ENCODE assay signal across 32 cellular contexts in genomic region chr9:83012578-83013260, GRCh38. TPM values are rescaled to one million over a fixed set of nuclear protein-coding genes. Genes with fewer than 3 reads are reported as not detected.
DNase-seq lines count a peak whose midpoint lies in the region; ATAC-seq, FAIRE-seq and TF ChIP-seq lines count a peak whose summit lies in the region.
"Had no signal": no experiment of that assay in that cellular context is flagged by ENCODE, and none has a peak within 500 bp of the region (broad histone marks: within the 10 kb centered on the region; RNA-seq: fewer than 3 reads in every experiment).

No MANE protein-coding gene starts in this region.

- H3K27me3 ChIP-seq in fibroblast of lung (ENCODE audit: control insufficient read depth, insufficient read depth, low read length) (no peaks in the 10 kb centered on the region), pancreas (no peaks in the 10 kb centered on the region)
- H3K27me3 ChIP-seq: colonic mucosa, gastroesophageal sphincter, uterus had no signal

- H3K36me3 ChIP-seq in fibroblast of lung (ENCODE audit: control insufficient read depth, insufficient read depth, low read length) (no peaks in the 10 kb centered on the region), pancreas (peaks cover 0 to 19% (median 0%) of the 10 kb centered on the region in 3 donors), OCI-LY7 (ENCODE audit: insufficient read depth, low read length) (no peaks in the 10 kb centered on the region)
- H3K36me3 ChIP-seq: colonic mucosa, gastroesophageal sphincter, HAP-1, thoracic aorta, uterus, WERI-Rb-1 had no signal

- H3K9me3 ChIP-seq in fibroblast of lung (ENCODE audit: control insufficient read depth, insufficient read depth, low read depth, low read length), result no peaks in the 10 kb centered on the region
- no peaks in the 10 kb centered on the region for H3K9me3 ChIP-seq in pancreas
- no peaks in the 10 kb centered on the region for H3K9me3 ChIP-seq in OCI-LY7 (ENCODE audit: low read length)
- H3K9me3 ChIP-seq: colonic mucosa, HAP-1, thoracic aorta, uterus had no signal

- H3K27ac Mint-ChIP-seq in HFFc6, result peak overlapping the region; percentile 94
- H3K27ac Mint-ChIP-seq: activated CD4-positive, alpha-beta T cell treated with anti-CD3 and anti-CD28 coated beads, Interleukin-2, amount 10 ng/mL, durations not matched to agents 24 days and 14 days; activated CD8-positive, alpha-beta memory T cell treated with anti-CD3 and anti-CD28 coated beads, Interleukin-2, amount 10 ng/mL, durations not matched to agents 7 days and 5 days; CD8-positive, alpha-beta T cell had no signal

- POLR2A ChIA-PET in OCI-LY7 (lab: Charles Lee), result interaction anchor here (0.9 kb wide), 1 partner anchor 9 kb away, joined by 5 read pairs; no protein-coding TSS in a partner anchor

- no peak for ATAC-seq in pancreas
- ATAC-seq: activated CD8-positive, alpha-beta memory T cell treated with anti-CD3 and anti-CD28 coated beads, Interleukin-2, amount 10 ng/mL, durations not matched to agents 7 days and 5 days; CD8-positive, alpha-beta T cell; esophagus mucosa; gastroesophageal sphincter; K562; left lobe of liver; stimulated activated naive CD8-positive, alpha-beta T cell treated with anti-CD3 and anti-CD28 coated beads, Interleukin-15, Interleukin-2, amounts not matched to agents 100 U/mL and 50 U/mL, for 24 hours had no signal

- H3K4me2 ChIP-seq in fibroblast of lung (ENCODE audit: extremely low read depth, insufficient read depth, low read length), result peak overlapping the region; percentile 33
- H3K4me2 ChIP-seq in OCI-LY7 (ENCODE audit: low read length), result no peak overlapping the region

- CTCF ChIA-PET in OCI-LY7 (lab: Charles Lee; ENCODE audit: unreplicated experiment), result no interaction called here

- peak; percentile 9 for FAIRE-seq in pancreas (lab: Jason Lieb, UNC)
- FAIRE-seq: K562 had no signal

- intact Hi-C loops in pancreas (cut with DNase I) (no loop called here), OCI-LY7 (cut with micrococcal nuclease; ENCODE audit: unreplicated experiment) (no loop called here)

- no TSS peak for BruUV-seq in OCI-LY7 (replicated peaks; lab: Mats Ljungman, UMichigan)

- 48 to 53% methylated on average over 2 of the region's 2 CpGs for WGBS in pancreas, 2 donors

- no peak for TF ChIP-seq CTCF in HFFc6 (IDR thresholded peaks at IDR 0.05)
- no peak for TF ChIP-seq CTCF in VCaP (conservative IDR thresholded peaks at IDR 0.05)
- no peak for TF ChIP-seq CTCF in fibroblast of lung (conservative IDR thresholded peaks at IDR 0.05 in 1 of 2, IDR thresholded peaks at IDR 0.05 in 1 of 2; ENCODE audit: low read depth in 1 of 2, low read length in 2 of 2)
- no peak for TF ChIP-seq CTCF in pancreas (IDR thresholded peaks at IDR 0.05)
- TF ChIP-seq CTCF in OCI-LY7 (conservative IDR thresholded peaks at IDR 0.05; ENCODE audit: low read length), result no peak

- peak overlapping the region; percentile 75 for H3K4me3 Mint-ChIP-seq in HFFc6
- H3K4me3 Mint-ChIP-seq: activated CD4-positive, alpha-beta T cell treated with anti-CD3 and anti-CD28 coated beads, Interleukin-2, amount 10 ng/mL, durations not matched to agents 24 days and 14 days; activated CD8-positive, alpha-beta memory T cell treated with anti-CD3 and anti-CD28 coated beads, Interleukin-2, amount 10 ng/mL, durations not matched to agents 7 days and 5 days; CD8-positive, alpha-beta T cell had no signal

- peaks cover 3% of the 10 kb centered on the region for H3K9me3 Mint-ChIP-seq in HFFc6
- H3K9me3 Mint-ChIP-seq: activated CD4-positive, alpha-beta T cell treated with anti-CD3 and anti-CD28 coated beads, Interleukin-2, amount 10 ng/mL, durations not matched to agents 24 days and 14 days; CD8-positive, alpha-beta T cell had no signal

- no peaks in the 10 kb centered on the region for H3K9me2 ChIP-seq in OCI-LY7 (ENCODE audit: insufficient read depth, low read length)

- H3K4me1 ChIP-seq in fibroblast of lung (ENCODE audit: control insufficient read depth, extremely low read depth, insufficient read depth, low read length) (peaks cover 9% of the 10 kb centered on the region), pancreas (peaks cover 0 to 20% (median 9%) of the 10 kb centered on the region in 3 donors), OCI-LY7 (ENCODE audit: insufficient read depth, low read length, poor library complexity, severe bottlenecking) (no peaks in the 10 kb centered on the region)
- H3K4me1 ChIP-seq: colonic mucosa, gastroesophageal sphincter, HAP-1, uterus had no signal

- H3K79me2 ChIP-seq in fibroblast of lung (ENCODE audit: control insufficient read depth, insufficient read depth, low read length) (no peaks in the 10 kb centered on the region), OCI-LY7 (ENCODE audit: insufficient read depth, low read depth, low read length) (no peaks in the 10 kb centered on the region)

- H3K4me3 ChIP-seq in fibroblast of lung (replicated peaks in 1 of 4; ENCODE audit: control extremely low read depth in 1 of 4, insufficient read depth in 1 of 4, low read depth in 3 of 4, low read length in 4 of 4), result no peak overlapping the region
- H3K4me3 ChIP-seq in pancreas, result no peak overlapping the region
- H3K4me3 ChIP-seq in OCI-LY7 (ENCODE audit: low read depth, low read length, poor library complexity, severe bottlenecking), result no peak overlapping the region
- H3K4me3 ChIP-seq: colonic mucosa, gastroesophageal sphincter, HAP-1, K562, thoracic aorta, uterus had no signal

- H3K27me3 Mint-ChIP-seq in HFFc6 (ENCODE audit: insufficient read depth), result no peaks in the 10 kb centered on the region; the same call in none of the 2 replicates
- H3K27me3 Mint-ChIP-seq: activated CD8-positive, alpha-beta memory T cell treated with anti-CD3 and anti-CD28 coated beads, Interleukin-2, amount 10 ng/mL, durations not matched to agents 7 days and 5 days had no signal

- H3K4me1 Mint-ChIP-seq in HFFc6 (ENCODE audit: low read depth), result peaks cover 37% of the 10 kb centered on the region

- peaks cover 2% of the 10 kb centered on the region for H3K36me3 Mint-ChIP-seq in HFFc6 (ENCODE audit: low read depth)
- H3K36me3 Mint-ChIP-seq: activated CD8-positive, alpha-beta memory T cell treated with anti-CD3 and anti-CD28 coated beads, Interleukin-2, amount 10 ng/mL, durations not matched to agents 7 days and 5 days; CD8-positive, alpha-beta T cell had no signal

- H4K20me1 ChIP-seq in fibroblast of lung (ENCODE audit: control insufficient read depth, extremely low read depth, insufficient read depth, low read length), result no peaks in the 10 kb centered on the region
- no peaks in the 10 kb centered on the region for H4K20me1 ChIP-seq in OCI-LY7 (ENCODE audit: insufficient read depth, low read length)

- H2AFZ ChIP-seq in fibroblast of lung (ENCODE audit: low read length) (no peak overlapping the region), OCI-LY7 (ENCODE audit: low read length) (no peak overlapping the region)

- peak overlapping the region; percentile 54 for H3K27ac ChIP-seq in VCaP
- no peak overlapping the region for H3K27ac ChIP-seq in fibroblast of lung (ENCODE audit: insufficient read depth, low read length)
- H3K27ac ChIP-seq in pancreas, result peak overlapping the region in 1 of 4 donors; percentile 31
- no peak overlapping the region for H3K27ac ChIP-seq in OCI-LY7 (ENCODE audit: low read depth, low read length, poor library complexity, severe bottlenecking)
- H3K27ac ChIP-seq in substantia nigra (ENCODE audit: low read depth, low read length, poor library complexity, severe bottlenecking), result no peak overlapping the region
- H3K27ac ChIP-seq: colonic mucosa, gastroesophageal sphincter, thoracic aorta, uterus, WERI-Rb-1 had no signal

- DNase-seq in HFFc6 (peak; percentile 13), fibroblast of lung (ENCODE audit: low read depth in 2 of 2) (peak in 1 of 2 donors; percentile 55), pancreas (no peak), GM19238 (ENCODE audit: insufficient read length, low spot score) (no peak), OCI-LY7 (ENCODE audit: low spot score) (no peak), substantia nigra (lab: John Stamatoyannopoulos, UW) (no peak)
- DNase-seq: activated CD4-positive, alpha-beta T cell treated with anti-CD3 and anti-CD28 coated beads, Interleukin-2, amount 10 ng/mL, durations not matched to agents 24 days and 14 days; activated CD8-positive, alpha-beta memory T cell treated with anti-CD3 and anti-CD28 coated beads, Interleukin-2, amount 10 ng/mL, durations not matched to agents 7 days and 5 days; activated naive CD4-positive, alpha-beta T cell treated with Interleukin-2 at 50 U/mL for 16 hours; activated T-cell treated with anti-CD3 and anti-CD28 coated beads, Interleukin-2, amount 50 U/mL, for 48 hours; amniotic stem cell; CD8-positive, alpha-beta T cell; colonic mucosa; effector memory CD4-positive, alpha-beta T cell; hippocampal formation; mesendoderm; NCI-H2171; NCI-H526; NK-92 treated with Interleukin-12 subunit alpha and Interleukin-12 subunit beta, amount 100 ng/mL, for 24 hours; SHP77 treated with DMSO at 0.1 percent for 48 hours; stimulated activated naive CD8-positive, alpha-beta T cell treated with anti-CD3 and anti-CD28 coated beads, Interleukin-15, Interleukin-2, amounts not matched to agents 100 U/mL and 50 U/mL, for 24 hours; T-helper 9 cell; uterus; WERI-Rb-1 had no signal

- no peak overlapping the region for H3K9ac ChIP-seq in fibroblast of lung (ENCODE audit: insufficient read depth, low read length)

RNA-seq across cellular contexts. Expression of gene RASEF, which starts 50.2 kb away (rescaled TPM):
- total RNA-seq in HFFc6 (2021; fragmentation: NEBNext Ultra II Directional; extraction: Animal tissue kit (Norgen Biotek cat#: 25700)), result under 1 TPM in 3 of 6 experiments, not detected in 3; 0.05 to 0.10 (median 0.08) TPM
- total RNA-seq in fibroblast of lung, result 0.51 and 1.2 TPM in 2 replicates
- polyA plus RNA-seq in fibroblast of lung, result 0.28 TPM in 2 replicates
- polyA plus RNA-seq in fibroblast of lung (2012), result 0.26 and 0.27 TPM in 2 replicates
- polyA minus RNA-seq in fibroblast of lung (ENCODE audit: low replicate concordance), result 0.04 and 0.78 TPM in 2 replicates
- 10 to 100 TPM; 13.8 to 27.3 (median 22.8) TPM for total RNA-seq in pancreas
- polyA plus RNA-seq in pancreas, result 10 to 100 TPM; 10.3 to 12.8 TPM
- not detected in 2 replicates for total RNA-seq in OCI-LY7 (2014; rRNA removed; shearing (Covaris generic))
- total RNA-seq in OCI-LY7 (2022), result not detected in 2 replicates
- total RNA-seq: activated CD4-positive, alpha-beta T cell treated with anti-CD3 and anti-CD28 coated beads, Interleukin-2, amount 10 ng/mL, durations not matched to agents 24 days and 14 days; activated CD8-positive, alpha-beta memory T cell treated with anti-CD3 and anti-CD28 coated beads, Interleukin-2, amount 10 ng/mL, durations not matched to agents 7 days and 5 days; CD8-positive, alpha-beta T cell; G401 had no signal
